8 cellular contexts compared by ENCODE assay signal in the genomic region with DNA sequence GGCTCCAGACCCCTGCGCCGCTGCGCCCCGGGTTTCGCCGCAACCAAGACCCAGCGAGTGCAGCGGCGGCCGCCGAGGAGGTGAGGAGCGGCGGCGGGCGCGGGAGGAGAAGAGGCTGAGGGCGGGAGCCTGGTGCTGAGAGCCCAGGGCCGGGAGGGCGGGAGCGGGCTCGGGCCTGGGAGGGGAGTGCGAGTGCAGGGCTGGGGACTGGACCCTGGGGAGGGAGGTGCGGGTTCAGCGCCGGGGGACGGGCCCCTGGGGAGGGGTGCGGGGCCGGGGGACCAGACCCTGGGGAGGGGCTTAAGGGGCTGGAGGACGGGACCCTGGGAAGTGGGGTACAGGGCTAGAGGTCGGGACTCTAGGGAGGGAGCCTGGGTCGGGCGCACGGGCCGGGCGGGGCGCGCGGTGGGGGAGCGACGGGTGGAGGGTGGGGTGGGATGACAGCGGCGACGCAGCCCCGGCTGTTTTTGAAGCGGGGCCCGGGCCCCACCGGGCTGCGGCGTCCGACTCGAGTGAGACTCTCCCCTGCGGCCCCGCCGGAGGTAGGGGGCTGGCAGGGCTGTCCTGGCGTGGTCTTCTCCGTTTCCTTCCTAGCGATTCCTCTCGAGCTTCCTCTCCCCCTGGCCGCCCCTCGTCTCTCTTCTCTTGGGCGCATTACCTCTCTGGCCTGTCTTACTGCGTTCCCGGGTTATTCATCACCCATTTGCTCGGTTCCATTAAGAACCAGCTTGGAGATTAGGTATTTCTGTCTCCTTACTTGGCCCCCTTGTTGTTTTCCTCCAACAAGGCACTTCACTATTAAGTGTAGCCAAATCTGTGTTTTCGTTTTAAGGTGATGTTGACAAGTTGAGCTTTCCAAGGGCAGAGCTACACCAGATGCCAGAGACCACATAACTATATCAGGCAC. TPM values are rescaled to one million over a fixed set of nuclear protein-coding genes. Genes with fewer than 3 reads are reported as not detected.
DNase-seq lines count a peak whose midpoint lies in the region; ATAC-seq and TF ChIP-seq lines count a peak whose summit lies in the region.

No MANE protein-coding gene starts in this region.

- H3K4me3 ChIP-seq in colonic mucosa (peak overlapping the region; percentile 90), lower leg skin (ENCODE audit: low read depth, poor library complexity, severe bottlenecking) (peak overlapping the region; percentile 86)

- no peaks in the 10 kb centered on the region for H3K27me3 Mint-ChIP-seq in stimulated activated naive B cell treated with anti-CD40 and anti-IgM and Interleukin-4, amounts not matched to agents 10 μg/mL and 1 μg/mL and 100 μg/mL, for 72 hours

- intact Hi-C loops in colonic mucosa (cut with DNase I) (loop anchor here (5.0 kb wide), 1 partner anchor 83 kb away; no protein-coding TSS in a partner anchor), lower leg skin (cut with DNase I; ENCODE audit: low total_unique reads) (loop anchor here (10.0 kb wide), 1 partner anchor 270 kb away; no protein-coding TSS in a partner anchor)

- H3K36me3 ChIP-seq in colonic mucosa: peaks cover 8% of the 10 kb centered on the region

- H3K9me3 ChIP-seq in colonic mucosa: no peaks in the 10 kb centered on the region

- DNase-seq in colonic mucosa: peak; percentile 45
- peak in 1 of 2 donors; percentile 91 for DNase-seq in lower leg skin (ENCODE audit: low spot score in 2 of 2)
- DNase-seq in stimulated activated naive B cell treated with anti-CD40 and anti-IgM and Interleukin-4, amounts not matched to agents 10 μg/mL and 1 μg/mL and 100 μg/mL, for 72 hours: peak; percentile 17
- DNase-seq in UCSD-AML1 (lab: John Stamatoyannopoulos, UW; ENCODE audit: unreplicated experiment): no peak

- no peaks in the 10 kb centered on the region for H3K27me3 ChIP-seq in colonic mucosa

- H3K27ac Mint-ChIP-seq in stimulated activated naive B cell treated with anti-CD40 and anti-IgM and Interleukin-4, amounts not matched to agents 10 μg/mL and 1 μg/mL and 100 μg/mL, for 72 hours: peak overlapping the region; percentile 97

- no peak for TF ChIP-seq CTCF in 22Rv1 (IDR thresholded peaks at IDR 0.05)
- TF ChIP-seq CTCF in VCaP (conservative IDR thresholded peaks at IDR 0.05): no peak
- TF ChIP-seq CTCF in colonic mucosa (IDR thresholded peaks at IDR 0.05): no peak
- TF ChIP-seq CTCF in lower leg skin (IDR thresholded peaks at IDR 0.05): no peak

- peak overlapping the region; percentile 51 to 90 for H3K9ac ChIP-seq in colonic mucosa (ENCODE audit: low read depth in 2 of 2, low read length in 2 of 2)

- H3K27ac ChIP-seq in 22Rv1 (peak overlapping the region; percentile 83), VCaP (peak overlapping the region; percentile 95), colonic mucosa (peak overlapping the region; percentile 80)

- H3K9me3 Mint-ChIP-seq in stimulated activated naive B cell treated with anti-CD40 and anti-IgM and Interleukin-4, amounts not matched to agents 10 μg/mL and 1 μg/mL and 100 μg/mL, for 72 hours: no peaks in the 10 kb centered on the region

- peaks cover 21% of the 10 kb centered on the region for H3K4me1 ChIP-seq in colonic mucosa

- ATAC-seq in GM18868 (IDR thresholded peaks at IDR 0.05; ENCODE audit: unreplicated experiment) (peak; percentile 31), HG03108 (IDR thresholded peaks at IDR 0.05; ENCODE audit: unreplicated experiment) (peak; percentile 26)
- ATAC-seq in stimulated activated naive B cell treated with anti-CD40 and anti-IgM and Interleukin-4, amounts not matched to agents 10 μg/mL and 1 μg/mL and 100 μg/mL, for 72 hours (replicated peaks): peak; percentile 50 to 55

- peaks cover 20 to 42% of the 10 kb centered on the region in 2 donors for H3K4me1 Mint-ChIP-seq in stimulated activated naive B cell treated with anti-CD40 and anti-IgM and Interleukin-4, amounts not matched to agents 10 μg/mL and 1 μg/mL and 100 μg/mL, for 72 hours

- H3K4me3 Mint-ChIP-seq in stimulated activated naive B cell treated with anti-CD40 and anti-IgM and Interleukin-4, amounts not matched to agents 10 μg/mL and 1 μg/mL and 100 μg/mL, for 72 hours: peak overlapping the region; percentile 97 to 98

- peaks cover 25 to 36% of the 10 kb centered on the region in 2 donors for H3K36me3 Mint-ChIP-seq in stimulated activated naive B cell treated with anti-CD40 and anti-IgM and Interleukin-4, amounts not matched to agents 10 μg/mL and 1 μg/mL and 100 μg/mL, for 72 hours

- 0 to 1% methylated on average over 26 to 34 of the region's 65 CpGs for WGBS in lower leg skin, 2 donors

- no peak for TF ChIP-seq POLR2A in lower leg skin (IDR thresholded peaks at IDR 0.05)

RNA-seq across cellular contexts. Expression of gene NUP50, which starts 0.7 kb away (rescaled TPM):
- total RNA-seq in colonic mucosa (100 to 1,000 TPM in 1 of 2 donors, 10 to 100 TPM in 1; 71.9 to 111 TPM), lower leg skin (100 to 1,000 TPM in 1 of 4 donors, 10 to 100 TPM in 3; 50.6 to 129 (median 71.2) TPM)
